Comparison of ENCODE assay signal across 8 cellular contexts in genomic region chr7:22853674-22854157, GRCh38. TPM values are rescaled to one million over a fixed set of nuclear protein-coding genes. Genes with fewer than 3 reads are reported as not detected.
DNase-seq lines count a peak whose midpoint lies in the region; ATAC-seq and TF ChIP-seq lines count a peak whose summit lies in the region.

No MANE protein-coding gene starts in this region.

- in situ Hi-C loops in astrocyte of the spinal cord (cut with HindIII; ENCODE audit: low sequenced_read_pairs): no loop called here

- peaks cover 0 to 10% (median 0%) of the 10 kb centered on the region in 4 donors for H3K36me3 ChIP-seq in right lobe of liver
- no peaks in the 10 kb centered on the region for H3K36me3 ChIP-seq in thoracic aorta

- H3K4me3 ChIP-seq in astrocyte of the spinal cord (ENCODE audit: low read depth, low read length) (peak overlapping the region; percentile 70), right lobe of liver (peak overlapping the region; percentile 83 to 90 (median 87)), thoracic aorta (peak overlapping the region; percentile 92)

- no peak for TF ChIP-seq POLR2A in right lobe of liver (IDR thresholded peaks at IDR 0.05)

- H3K4me1 ChIP-seq in right lobe of liver (peaks cover 0 to 7% (median 0%) of the 10 kb centered on the region in 4 donors), thoracic aorta (ENCODE audit: control insufficient read depth in 1 of 2, low read depth in 2 of 2) (peaks cover 7 to 29% of the 10 kb centered on the region in 2 donors)

- peak in 1 of 4 donors; percentile 1 for ATAC-seq in right lobe of liver
- peak; percentile 8 for ATAC-seq in thoracic aorta (ENCODE audit: insufficient number of reproducible peaks, low FRiP score, low read depth)

- CTCF ChIA-PET in HEK293T (lab: Yijun Ruan, JAX): interaction anchor here (0.5 to 1.2 kb wide), 2 partner anchors 14 to 126 kb away, joined by 3 to 4 read pairs; partner anchors contain the start of gene IL6

- peak; percentile 31 for DNase-seq in activated CD4-positive, CD25-positive, alpha-beta regulatory T cell treated with anti-CD3 and anti-CD28 coated beads, Interleukin-2, amount 50 U/mL, for 16 hours (ENCODE audit: low read depth, low spot score)
- no peak for DNase-seq in activated CD4-positive, CD25-positive, alpha-beta regulatory T cell treated with anti-CD3 and anti-CD28 coated beads, Interleukin-2, amount 50 U/mL, for 72 hours
- DNase-seq in HEK293T (ENCODE audit: extremely low spot score) (no peak), NAMALWA (ENCODE audit: low spot score) (peak; percentile 90), astrocyte of the spinal cord (ENCODE audit: low read depth, low spot score) (no peak), right lobe of liver (no peak), thoracic aorta (ENCODE audit: low spot score) (peak; percentile 11), LoVo (ENCODE audit: low spot score) (no peak)

- peak; percentile 42 for TF ChIP-seq CTCF in astrocyte of the spinal cord (IDR thresholded peaks at IDR 0.05; ENCODE audit: low read depth, low read length)
- peak in 1 of 4 donors; percentile 37 for TF ChIP-seq CTCF in right lobe of liver (IDR thresholded peaks at IDR 0.05)
- TF ChIP-seq CTCF in thoracic aorta (IDR thresholded peaks at IDR 0.05): peak; percentile 89

- H3K9me3 ChIP-seq in right lobe of liver (no peaks in the 10 kb centered on the region), thoracic aorta (no peaks in the 10 kb centered on the region)

- intact Hi-C loops in right lobe of liver (cut with DNase I): no loop called here

- POLR2A ChIA-PET in HEK293T (lab: Yijun Ruan, JAX): no interaction called here

- H3K27me3 ChIP-seq in right lobe of liver (no peaks in the 10 kb centered on the region), thoracic aorta (replicated peaks; ENCODE audit: insufficient read depth) (no peaks in the 10 kb centered on the region)

- H3K27ac ChIP-seq in right lobe of liver: peak overlapping the region; percentile 83 to 96 (median 95)
- H3K27ac ChIP-seq in thoracic aorta: peak overlapping the region; percentile 7 to 90

- WGBS in right lobe of liver (ENCODE audit: insufficient coverage, low coverage, low lambda C conversion rate, missing lambda C conversion rate): 19% methylated on average over 11 of the region's 28 CpGs

TF ChIP-seq in HEK293T, 16 proteins besides CTCF, POLR2A, EP300 and RAD21:
- TF ChIP-seq FOXM1 (IDR thresholded peaks at IDR 0.05; ENCODE audit: borderline replicate concordance) (no peak), ELF4 (IDR thresholded peaks at IDR 0.05) (no peak)
- TF ChIP-seq, protein P1, sequence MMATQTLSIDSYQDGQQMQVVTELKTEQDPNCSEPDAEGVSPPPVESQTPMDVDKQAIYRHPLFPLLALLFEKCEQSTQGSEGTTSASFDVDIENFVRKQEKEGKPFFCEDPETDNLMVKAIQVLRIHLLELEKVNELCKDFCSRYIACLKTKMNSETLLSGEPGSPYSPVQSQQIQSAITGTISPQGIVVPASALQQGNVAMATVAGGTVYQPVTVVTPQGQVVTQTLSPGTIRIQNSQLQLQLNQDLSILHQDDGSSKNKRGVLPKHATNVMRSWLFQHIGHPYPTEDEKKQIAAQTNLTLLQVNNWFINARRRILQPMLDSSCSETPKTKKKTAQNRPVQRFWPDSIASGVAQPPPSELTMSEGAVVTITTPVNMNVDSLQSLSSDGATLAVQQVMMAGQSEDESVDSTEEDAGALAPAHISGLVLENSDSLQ (IDR thresholded peaks at IDR 0.05): peak; percentile 30; the same call in 1 of the 2 replicates

RNA-seq across cellular contexts. Expression of gene TOMM7, which starts 31.1 kb away (rescaled TPM):
- 100 to 1,000 TPM in 3 of 6 experiments, 10 to 100 TPM in 3; 25.9 to 180 (median 102) TPM for total RNA-seq in right lobe of liver
- 100 to 1,000 TPM in 1 of 2 donors, 10 to 100 TPM in 1; 95.0 to 123 TPM for total RNA-seq in thoracic aorta

Comparison
In these comparisons a context has a peak if more than half of its experiments do, and no peak if none do; other contexts are left out.
1. DNase-seq: peak in activated CD4-positive, CD25-positive, alpha-beta regulatory T cell treated with anti-CD3 and anti-CD28 coated beads, Interleukin-2, amount 50 U/mL, for 16 hours (single experiment), NAMALWA (single experiment) and thoracic aorta (single experiment); none in activated CD4-positive, CD25-positive, alpha-beta regulatory T cell treated with anti-CD3 and anti-CD28 coated beads, Interleukin-2, amount 50 U/mL, for 72 hours (single experiment), HEK293T (single experiment), astrocyte of the spinal cord (single experiment), right lobe of liver (0 of 3) and LoVo (single experiment).
2. Peak in every context shown above with its lines, with median percentiles within 50 percentile points of each other: H3K4me3 ChIP-seq.